In the genomic region with DNA sequence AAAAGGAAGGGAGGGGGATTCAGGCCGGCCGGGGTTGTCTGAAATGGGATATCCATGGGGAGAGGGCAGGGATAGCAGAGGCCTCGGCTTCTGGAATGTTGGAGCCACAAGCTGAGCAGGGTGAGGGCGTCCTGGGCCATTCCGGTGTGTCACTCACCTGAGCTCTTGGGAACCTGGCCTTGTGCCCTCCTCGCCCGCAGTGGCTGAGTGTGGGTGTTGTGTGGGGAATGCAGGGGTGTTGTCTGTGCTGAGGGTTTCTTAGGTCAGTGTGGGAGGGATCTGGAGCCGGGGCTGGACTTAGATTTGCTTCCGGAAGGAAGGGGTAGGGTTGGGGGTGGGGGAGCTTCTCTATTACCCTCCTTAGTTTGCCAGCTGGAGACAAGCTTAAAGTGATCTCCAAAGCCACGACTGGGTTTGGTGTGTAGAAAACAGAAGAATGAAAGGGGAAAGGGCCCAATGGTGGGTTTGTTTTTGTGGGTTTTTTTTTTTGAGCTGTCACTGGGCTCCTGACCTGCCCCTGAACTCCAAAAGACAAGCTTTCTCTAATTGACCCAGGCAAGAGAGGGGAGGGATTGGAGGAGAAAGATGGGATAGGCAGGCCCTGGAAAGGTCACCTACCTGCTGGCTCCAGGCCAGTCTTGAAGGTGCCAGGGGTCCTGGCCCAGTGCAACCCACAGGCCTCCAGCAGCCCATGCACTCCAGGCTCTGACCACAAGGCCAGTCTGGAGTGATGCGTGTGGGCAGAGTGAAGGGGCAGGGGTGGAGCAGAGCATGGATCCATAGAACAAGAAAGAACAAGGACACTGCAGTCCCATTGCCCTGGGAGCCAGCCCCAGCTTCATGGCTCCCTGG, we compare ENCODE assay signal across 13 cellular contexts. TPM values are rescaled to one million over a fixed set of nuclear protein-coding genes. Genes with fewer than 3 reads are reported as not detected.
DNase-seq lines count a peak whose midpoint lies in the region; ATAC-seq and TF ChIP-seq lines count a peak whose summit lies in the region.
"Had no signal": no experiment of that assay in that cellular context is flagged by ENCODE, and none has a peak within 500 bp of the region (broad histone marks: within the 10 kb centered on the region; RNA-seq: fewer than 3 reads in every experiment).

Gene SULT1A2, minus strand, starts transcription at position 211 of the 852 bp plus-strand sequence. CDS start 1,120 bp downstream, outside the sequence.

- TF ChIP-seq CTCF in lower lobe of right lung (IDR thresholded peaks at IDR 0.05) (no peak), upper lobe of right lung (IDR thresholded peaks at IDR 0.05) (no peak)

- H3K4me3 ChIP-seq in duodenal mucosa (ENCODE audit: low read depth in 1 of 2, low read length in 2 of 2) (peak within 1 kb of the TSS; percentile 44 to 58), lower lobe of right lung (peak within 1 kb of the TSS; percentile 47), upper lobe of right lung (peak within 1 kb of the TSS; percentile 41)
- H3K4me3 ChIP-seq: testis had no signal

- peaks cover 12% of the 10 kb centered on the region for H3K4me1 Mint-ChIP-seq in activated CD8-positive, alpha-beta memory T cell treated with anti-CD3 and anti-CD28 coated beads, Interleukin-2, amount 10 ng/mL, durations not matched to agents 7 days and 5 days
- H3K4me1 Mint-ChIP-seq in stimulated activated memory B cell treated with anti-CD40 and anti-IgM and Interleukin-4, amounts not matched to agents 10 μg/mL and 1 μg/mL and 100 μg/mL, for 72 hours: no peaks in the 10 kb centered on the region
- no peaks in the 10 kb centered on the region for H3K4me1 Mint-ChIP-seq in activated CD4-positive, alpha-beta memory T cell treated with anti-CD3 and anti-CD28 coated beads for 36 hours (ENCODE audit: low read depth)

- H3K9ac ChIP-seq in duodenal mucosa (ENCODE audit: low read depth in 1 of 2, low read length in 2 of 2): peak within 1 kb of the TSS; percentile 39 to 51

- H3K36me3 ChIP-seq in duodenal mucosa (ENCODE audit: control insufficient read depth in 1 of 2, insufficient read depth in 2 of 2, low read length in 2 of 2) (peaks cover 5 to 11% of the 10 kb centered on the region in 2 donors), lower lobe of right lung (peaks cover 8% of the 10 kb centered on the region), upper lobe of right lung (no peaks in the 10 kb centered on the region)

- H3K27me3 Mint-ChIP-seq in activated CD8-positive, alpha-beta memory T cell treated with anti-CD3 and anti-CD28 coated beads, Interleukin-2, amount 10 ng/mL, durations not matched to agents 7 days and 5 days: no peaks in the 10 kb centered on the region
- peaks cover 13% of the 10 kb centered on the region for H3K27me3 Mint-ChIP-seq in stimulated activated memory B cell treated with anti-CD40 and anti-IgM and Interleukin-4, amounts not matched to agents 10 μg/mL and 1 μg/mL and 100 μg/mL, for 72 hours
- H3K27me3 Mint-ChIP-seq in activated CD4-positive, alpha-beta memory T cell treated with anti-CD3 and anti-CD28 coated beads for 36 hours: no peaks in the 10 kb centered on the region
- H3K27me3 Mint-ChIP-seq: activated naive CD4-positive, alpha-beta T cell treated with anti-CD3 and anti-CD28 coated beads, Interleukin-2, amount 10 ng/mL, durations not matched to agents 7 days and 5 days had no signal

- no peak for DNase-seq in activated CD8-positive, alpha-beta memory T cell treated with anti-CD3 and anti-CD28 coated beads, Interleukin-2, amount 10 ng/mL, durations not matched to agents 7 days and 5 days
- DNase-seq in activated CD8-positive, alpha-beta memory T cell treated with anti-CD3 and anti-CD28 coated beads for 24 hours: no peak
- DNase-seq in lower lobe of right lung (peak; percentile 87), upper lobe of right lung (peak; percentile 89)
- DNase-seq in central memory CD4-positive, alpha-beta T cell: no peak
- DNase-seq in activated CD4-positive, alpha-beta memory T cell treated with anti-CD3 and anti-CD28 coated beads for 36 hours: no peak
- DNase-seq: activated naive CD4-positive, alpha-beta T cell treated with anti-CD3 and anti-CD28 coated beads, Interleukin-2, amount 10 ng/mL, durations not matched to agents 7 days and 5 days; NCI-H524 treated with DMSO at 0.1 percent for 48 hours; testis had no signal

- H3K9me3 ChIP-seq in duodenal mucosa (ENCODE audit: control insufficient read depth in 1 of 2, low read length in 2 of 2): no peaks in the 10 kb centered on the region
- H3K9me3 ChIP-seq in lower lobe of right lung: no peaks in the 10 kb centered on the region
- no peaks in the 10 kb centered on the region for H3K9me3 ChIP-seq in upper lobe of right lung
- H3K9me3 ChIP-seq: testis had no signal

- H3K27ac Mint-ChIP-seq in activated CD8-positive, alpha-beta memory T cell treated with anti-CD3 and anti-CD28 coated beads, Interleukin-2, amount 10 ng/mL, durations not matched to agents 7 days and 5 days: peak within 1 kb of the TSS; percentile 39
- no peak within 1 kb of the TSS for H3K27ac Mint-ChIP-seq in stimulated activated memory B cell treated with anti-CD40 and anti-IgM and Interleukin-4, amounts not matched to agents 10 μg/mL and 1 μg/mL and 100 μg/mL, for 72 hours
- H3K27ac Mint-ChIP-seq in activated CD4-positive, alpha-beta memory T cell treated with anti-CD3 and anti-CD28 coated beads for 36 hours: no peak within 1 kb of the TSS
- H3K27ac Mint-ChIP-seq: activated naive CD4-positive, alpha-beta T cell treated with anti-CD3 and anti-CD28 coated beads, Interleukin-2, amount 10 ng/mL, durations not matched to agents 7 days and 5 days; T-helper 2 cell treated with Interferon-gamma antibody and Interleukin-4, amounts not matched to agents 5 μg/mL and 100 μg/mL, for 36 hours had no signal

- no peak within 1 kb of the TSS for H3K4me3 Mint-ChIP-seq in activated CD8-positive, alpha-beta memory T cell treated with anti-CD3 and anti-CD28 coated beads, Interleukin-2, amount 10 ng/mL, durations not matched to agents 7 days and 5 days
- no peak within 1 kb of the TSS for H3K4me3 Mint-ChIP-seq in stimulated activated memory B cell treated with anti-CD40 and anti-IgM and Interleukin-4, amounts not matched to agents 10 μg/mL and 1 μg/mL and 100 μg/mL, for 72 hours
- no peak within 1 kb of the TSS for H3K4me3 Mint-ChIP-seq in activated CD4-positive, alpha-beta memory T cell treated with anti-CD3 and anti-CD28 coated beads for 36 hours
- H3K4me3 Mint-ChIP-seq: activated naive CD4-positive, alpha-beta T cell treated with anti-CD3 and anti-CD28 coated beads, Interleukin-2, amount 10 ng/mL, durations not matched to agents 7 days and 5 days; T-helper 2 cell treated with Interferon-gamma antibody and Interleukin-4, amounts not matched to agents 5 μg/mL and 100 μg/mL, for 36 hours had no signal

- no peaks in the 10 kb centered on the region for H3K36me3 Mint-ChIP-seq in activated CD8-positive, alpha-beta memory T cell treated with anti-CD3 and anti-CD28 coated beads, Interleukin-2, amount 10 ng/mL, durations not matched to agents 7 days and 5 days
- peaks cover 8% of the 10 kb centered on the region for H3K36me3 Mint-ChIP-seq in stimulated activated memory B cell treated with anti-CD40 and anti-IgM and Interleukin-4, amounts not matched to agents 10 μg/mL and 1 μg/mL and 100 μg/mL, for 72 hours
- H3K36me3 Mint-ChIP-seq in activated CD4-positive, alpha-beta memory T cell treated with anti-CD3 and anti-CD28 coated beads for 36 hours: no peaks in the 10 kb centered on the region

- intact Hi-C loops in lower lobe of right lung (cut with DNase I) (no loop called here), upper lobe of right lung (cut with DNase I) (no loop called here)
- intact Hi-C loops in activated CD4-positive, alpha-beta memory T cell treated with anti-CD3 and anti-CD28 coated beads for 36 hours (cut with micrococcal nuclease): no loop called here

- H3K27me3 ChIP-seq in duodenal mucosa (ENCODE audit: control insufficient read depth in 1 of 2, insufficient read depth in 2 of 2, low read length in 2 of 2) (no peaks in the 10 kb centered on the region), lower lobe of right lung (ENCODE audit: low read depth) (no peaks in the 10 kb centered on the region), upper lobe of right lung (no peaks in the 10 kb centered on the region)
- H3K27me3 ChIP-seq: testis had no signal

- ATAC-seq in activated CD8-positive, alpha-beta memory T cell treated with anti-CD3 and anti-CD28 coated beads, Interleukin-2, amount 10 ng/mL, durations not matched to agents 7 days and 5 days: no peak
- ATAC-seq in lower lobe of right lung (peak; percentile 86 to 90), upper lobe of right lung (peak; percentile 81)
- no peak for ATAC-seq in stimulated activated memory B cell treated with anti-CD40 and anti-IgM and Interleukin-4, amounts not matched to agents 10 μg/mL and 1 μg/mL and 100 μg/mL, for 72 hours

- H3K4me1 ChIP-seq in duodenal mucosa (ENCODE audit: control insufficient read depth in 1 of 2, insufficient read depth in 2 of 2, low read length in 2 of 2) (peaks cover 10 to 15% of the 10 kb centered on the region in 2 donors), lower lobe of right lung (peaks cover 21% of the 10 kb centered on the region), upper lobe of right lung (peaks cover 16% of the 10 kb centered on the region)

- peak within 1 kb of the TSS; percentile 66 for H3K27ac ChIP-seq in duodenal mucosa (ENCODE audit: low read depth, low read length)
- H3K27ac ChIP-seq in lower lobe of right lung: peak within 1 kb of the TSS; percentile 79
- H3K27ac ChIP-seq in upper lobe of right lung: peak within 1 kb of the TSS; percentile 72
- H3K27ac ChIP-seq: testis had no signal

- CTCF ChIA-PET in activated CD8-positive, alpha-beta memory T cell treated with anti-CD3 and anti-CD28 coated beads, Interleukin-2, amount 10 ng/mL, durations not matched to agents 7 days and 5 days (lab: Charles Lee): interaction anchor here (1.1 kb wide), 1 partner anchor 13 kb away, joined by 3 read pairs; the partner anchor contains the start of gene SULT1A1
- CTCF ChIA-PET in activated CD4-positive, alpha-beta memory T cell treated with anti-CD3 and anti-CD28 coated beads for 36 hours (lab: Charles Lee): no interaction called here

- no peaks in the 10 kb centered on the region for H3K9me3 Mint-ChIP-seq in activated CD8-positive, alpha-beta memory T cell treated with anti-CD3 and anti-CD28 coated beads, Interleukin-2, amount 10 ng/mL, durations not matched to agents 7 days and 5 days (ENCODE audit: low read depth)
- H3K9me3 Mint-ChIP-seq in stimulated activated memory B cell treated with anti-CD40 and anti-IgM and Interleukin-4, amounts not matched to agents 10 μg/mL and 1 μg/mL and 100 μg/mL, for 72 hours: no peaks in the 10 kb centered on the region
- no peaks in the 10 kb centered on the region for H3K9me3 Mint-ChIP-seq in activated CD4-positive, alpha-beta memory T cell treated with anti-CD3 and anti-CD28 coated beads for 36 hours
- H3K9me3 Mint-ChIP-seq: activated naive CD4-positive, alpha-beta T cell treated with anti-CD3 and anti-CD28 coated beads, Interleukin-2, amount 10 ng/mL, durations not matched to agents 7 days and 5 days; T-helper 2 cell treated with Interferon-gamma antibody and Interleukin-4, amounts not matched to agents 5 μg/mL and 100 μg/mL, for 36 hours had no signal

- POLR2A ChIA-PET in activated CD4-positive, alpha-beta memory T cell treated with anti-CD3 and anti-CD28 coated beads for 36 hours (lab: Charles Lee): no interaction called here

RNA-seq across cellular contexts. Expression of gene SULT1A2, which starts in this region (rescaled TPM):
- total RNA-seq in activated CD8-positive, alpha-beta memory T cell treated with anti-CD3 and anti-CD28 coated beads, Interleukin-2, amount 10 ng/mL, durations not matched to agents 7 days and 5 days: under 1 TPM in 1 of 2 experiments, not detected in 1; 0.20 TPM
- total RNA-seq in lower lobe of right lung (10.3 TPM), upper lobe of right lung (13.0 TPM)
- under 1 TPM in 1 of 2 experiments, not detected in 1; 0.24 TPM for total RNA-seq in activated CD4-positive, alpha-beta memory T cell treated with anti-CD3 and anti-CD28 coated beads for 36 hours
- total RNA-seq: endothelial cell of umbilical vein had no signal

Comparison
In these comparisons a context has a peak if more than half of its experiments do, and no peak if none do; other contexts are left out.
1. ATAC-seq: peak in lower lobe of right lung (2 of 2) and upper lobe of right lung (single experiment); none in activated CD8-positive, alpha-beta memory T cell treated with anti-CD3 and anti-CD28 coated beads, Interleukin-2, amount 10 ng/mL, durations not matched to agents 7 days and 5 days (single experiment) and stimulated activated memory B cell treated with anti-CD40 and anti-IgM and Interleukin-4, amounts not matched to agents 10 μg/mL and 1 μg/mL and 100 μg/mL, for 72 hours (single experiment).
2. DNase-seq: peak in lower lobe of right lung (single experiment) and upper lobe of right lung (single experiment); none in activated CD8-positive, alpha-beta memory T cell treated with anti-CD3 and anti-CD28 coated beads, Interleukin-2, amount 10 ng/mL, durations not matched to agents 7 days and 5 days (single experiment), activated CD8-positive, alpha-beta memory T cell treated with anti-CD3 and anti-CD28 coated beads for 24 hours (single experiment), central memory CD4-positive, alpha-beta T cell (single experiment) and activated CD4-positive, alpha-beta memory T cell treated with anti-CD3 and anti-CD28 coated beads for 36 hours (single experiment).
3. Peak in every context shown above with its lines, with median percentiles within 50 percentile points of each other: H3K27ac ChIP-seq and H3K4me3 ChIP-seq.